Comparison of ENCODE assay signal across 12 cellular contexts in the genomic region with DNA sequence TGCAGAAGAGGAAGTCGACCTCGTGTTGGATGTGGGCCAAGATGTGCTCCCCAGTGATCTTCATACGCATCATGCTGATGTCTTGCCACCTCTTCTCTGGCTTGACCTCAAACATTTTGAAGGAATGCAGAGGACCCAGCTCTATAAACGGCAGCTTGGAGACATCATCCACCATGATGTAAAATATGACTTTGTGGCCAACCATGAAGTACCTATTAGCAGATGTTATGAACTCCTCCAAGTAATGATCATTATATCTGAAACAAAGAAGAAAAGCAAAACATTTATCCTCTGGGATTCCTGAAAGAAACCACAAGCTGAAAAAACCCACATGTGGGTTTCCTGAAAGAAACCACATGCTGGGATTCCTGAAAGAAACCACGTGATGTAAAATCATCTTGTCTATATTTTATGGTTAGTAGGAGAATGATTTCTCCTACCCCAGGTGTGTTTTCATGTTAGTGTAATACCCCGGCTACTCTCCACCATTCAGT. TPM values are rescaled to one million over a fixed set of nuclear protein-coding genes. Genes with fewer than 3 reads are reported as not detected.
DNase-seq lines count a peak whose midpoint lies in the region; TF ChIP-seq lines count a peak whose summit lies in the region.
"Had no signal": no experiment of that assay in that cellular context is flagged by ENCODE, and none has a peak within 500 bp of the region (broad histone marks: within the 10 kb centered on the region; RNA-seq: fewer than 3 reads in every experiment).

No MANE protein-coding gene starts in this region.

- peaks cover 74% of the 10 kb centered on the region for H3K27me3 ChIP-seq in brain microvascular endothelial cell (replicated peaks)

- H3K27me3 Mint-ChIP-seq in osteocyte (ENCODE audit: unreplicated experiment), result peaks cover 74% of the 10 kb centered on the region

- no peaks in the 10 kb centered on the region for H3K9me3 Mint-ChIP-seq in osteocyte (ENCODE audit: unreplicated experiment)
- H3K9me3 Mint-ChIP-seq: activated T-cell treated with anti-CD3 and anti-CD28 coated beads, Interleukin-2, amount 50 U/mL, for 72 hours; T-cell had no signal

- H3K27ac ChIP-seq in brain microvascular endothelial cell, result no peak overlapping the region

- H3K4me1 Mint-ChIP-seq in osteocyte (ENCODE audit: unreplicated experiment), result peaks cover 8% of the 10 kb centered on the region

- H3K36me3 ChIP-seq in brain microvascular endothelial cell (replicated peaks), result no peaks in the 10 kb centered on the region

- H3K27ac Mint-ChIP-seq in osteocyte (ENCODE audit: unreplicated experiment), result no peak overlapping the region
- H3K27ac Mint-ChIP-seq: activated T-cell treated with anti-CD3 and anti-CD28 coated beads, Interleukin-2, amount 50 U/mL, for 72 hours had no signal

- TF ChIP-seq CTCF in brain microvascular endothelial cell (IDR thresholded peaks at IDR 0.05; ENCODE audit: low read depth, low read length, missing control alignments) (no peak), osteocyte (IDR thresholded peaks at IDR 0.05) (no peak)

- no peak overlapping the region for H3K4me3 Mint-ChIP-seq in osteocyte (ENCODE audit: unreplicated experiment)
- H3K4me3 Mint-ChIP-seq: activated T-cell treated with anti-CD3 and anti-CD28 coated beads, Interleukin-2, amount 50 U/mL, for 72 hours; T-cell had no signal

- no peak overlapping the region for H3K4me3 ChIP-seq in brain microvascular endothelial cell (ENCODE audit: low read depth, low read length)

- in situ Hi-C loops in brain microvascular endothelial cell (cut with HindIII; ENCODE audit: low pct_ligation_motif_present, low sequenced_read_pairs), result no loop called here

- no peaks in the 10 kb centered on the region for H3K36me3 Mint-ChIP-seq in osteocyte (ENCODE audit: unreplicated experiment)
- H3K36me3 Mint-ChIP-seq: T-cell had no signal

- DNase-seq in Daoy (ENCODE audit: low read depth) (peak; percentile 66), LHCN-M2 (ENCODE audit: low read depth) (peak; percentile 68), brain microvascular endothelial cell (peak; percentile 71), non-pigmented ciliary epithelial cell (ENCODE audit: low read depth) (peak; percentile 50), SW 1271 (lab: John Stamatoyannopoulos, UW) (no peak), osteocyte (ENCODE audit: extremely low spot score, unreplicated experiment) (no peak)
- no peak for DNase-seq in stimulated activated CD4-positive, alpha-beta T cell treated with anti-CD3 and anti-CD28 coated beads, Interleukin-1b, Interleukin-23, amount 100 ng/mL, for 48 hours
- DNase-seq: activated T-cell treated with anti-CD3 and anti-CD28 coated beads, Interleukin-2, amount 50 U/mL, for 72 hours; caudate nucleus; NCI-H2081 treated with DMSO at 0.1 percent for 48 hours; right cardiac atrium; T-cell had no signal

RNA-seq across cellular contexts. Expression of gene GGTA1, which starts 52.3 kb away (rescaled TPM):
- not detected in 2 replicates for total RNA-seq in Daoy (2014; rRNA removed; shearing (Covaris generic))
- total RNA-seq in LHCN-M2 (2014; rRNA removed) (not detected in 2 replicates), osteocyte (0.64 and 1.1 TPM in 2 replicates)
- polyA plus RNA-seq in LHCN-M2 (2012), result not detected
- total RNA-seq: activated T-cell treated with anti-CD3 and anti-CD28 coated beads, Interleukin-2, amount 50 U/mL, for 72 hours; T-cell had no signal

Comparison
In these comparisons a context has a peak if more than half of its experiments do, and no peak if none do; other contexts are left out.
1. DNase-seq: peak in Daoy (single experiment), LHCN-M2 (single experiment), brain microvascular endothelial cell (single experiment) and non-pigmented ciliary epithelial cell (single experiment); none in SW 1271 (0 of 2), osteocyte (single experiment) and stimulated activated CD4-positive, alpha-beta T cell treated with anti-CD3 and anti-CD28 coated beads, Interleukin-1b, Interleukin-23, amount 100 ng/mL, for 48 hours (single experiment).